ENCODE assay signal across 9 cellular contexts in the genomic region with DNA sequence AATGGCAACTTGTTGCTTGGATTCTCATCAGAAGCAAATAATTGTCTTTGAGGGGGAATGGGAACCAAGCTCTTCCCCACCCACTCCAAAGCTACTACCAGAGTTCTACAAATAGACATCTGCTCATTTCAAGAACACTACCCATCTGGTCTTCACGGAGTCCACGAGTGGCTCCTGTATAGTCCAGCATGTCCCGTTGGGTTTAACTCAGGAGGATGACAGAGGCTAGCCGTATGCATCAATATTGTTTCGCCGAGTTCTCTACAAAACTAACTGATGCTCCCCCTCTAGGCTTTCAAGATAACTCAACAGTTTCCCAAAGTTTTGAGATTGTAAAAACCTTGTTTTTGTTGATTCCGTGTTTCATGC. TPM values are rescaled to one million over a fixed set of nuclear protein-coding genes. Genes with fewer than 3 reads are reported as not detected.
A peak's percentile ranks its signal among the peaks of the same experiment; 100 is the strongest.
DNase-seq lines count a peak whose midpoint lies in the region; ATAC-seq and TF ChIP-seq lines count a peak whose summit lies in the region.
"Had no signal": no experiment of that assay in that cellular context is flagged by ENCODE, and none has a peak within 500 bp of the region (broad histone marks: within the 10 kb centered on the region; RNA-seq: fewer than 3 reads in every experiment).

No MANE protein-coding gene starts in this region.

- peak overlapping the region; percentile 55 for H3K4me3 Mint-ChIP-seq in T-helper 2 cell treated with Interferon-gamma antibody and Interleukin-4, amounts not matched to agents 5 μg/mL and 100 μg/mL, for 36 hours

- H3K27me3 Mint-ChIP-seq in T-helper 2 cell treated with Interferon-gamma antibody and Interleukin-4, amounts not matched to agents 5 μg/mL and 100 μg/mL, for 36 hours (ENCODE audit: low read depth), result peaks cover 3% of the 10 kb centered on the region

- H3K4me1 ChIP-seq in ascending aorta, result peaks cover 2 to 19% of the 10 kb centered on the region in 2 donors
- H3K4me1 ChIP-seq in left lung, result peaks cover 0 to 18% of the 10 kb centered on the region in 2 donors
- H3K4me1 ChIP-seq in thoracic aorta (ENCODE audit: control insufficient read depth in 1 of 2, low read depth in 2 of 2), result peaks cover 11 to 27% of the 10 kb centered on the region in 2 donors

- H3K4me1 Mint-ChIP-seq in T-helper 2 cell treated with Interferon-gamma antibody and Interleukin-4, amounts not matched to agents 5 μg/mL and 100 μg/mL, for 36 hours (ENCODE audit: low read depth), result peaks cover 12% of the 10 kb centered on the region

- H3K9me3 Mint-ChIP-seq in T-helper 2 cell treated with Interferon-gamma antibody and Interleukin-4, amounts not matched to agents 5 μg/mL and 100 μg/mL, for 36 hours, result no peaks in the 10 kb centered on the region

- peak overlapping the region; percentile 91 to 96 for H3K27ac ChIP-seq in ascending aorta
- peak overlapping the region; percentile 78 to 79 for H3K27ac ChIP-seq in left lung
- peak overlapping the region; percentile 83 to 92 for H3K27ac ChIP-seq in thoracic aorta

- H3K27me3 ChIP-seq in ascending aorta, result no peaks in the 10 kb centered on the region
- H3K27me3 ChIP-seq in left lung, result peaks cover 0 to 15% of the 10 kb centered on the region in 2 donors
- no peaks in the 10 kb centered on the region for H3K27me3 ChIP-seq in thoracic aorta (replicated peaks; ENCODE audit: insufficient read depth)

- peak overlapping the region; percentile 86 for H3K4me3 ChIP-seq in ascending aorta
- H3K4me3 ChIP-seq in left lung, result peak overlapping the region; percentile 95 to 98
- peak overlapping the region; percentile 76 for H3K4me3 ChIP-seq in thoracic aorta

- peaks cover 8% of the 10 kb centered on the region for H3K36me3 Mint-ChIP-seq in T-helper 2 cell treated with Interferon-gamma antibody and Interleukin-4, amounts not matched to agents 5 μg/mL and 100 μg/mL, for 36 hours (ENCODE audit: low read depth)

- no peaks in the 10 kb centered on the region for H3K9me3 ChIP-seq in ascending aorta
- no peaks in the 10 kb centered on the region for H3K9me3 ChIP-seq in left lung
- no peaks in the 10 kb centered on the region for H3K9me3 ChIP-seq in thoracic aorta

- ATAC-seq in left lung (no peak), thoracic aorta (ENCODE audit: insufficient number of reproducible peaks, low FRiP score, low read depth) (peak; percentile 21)

- TF ChIP-seq CTCF in ascending aorta (IDR thresholded peaks at IDR 0.05), result no peak
- no peak for TF ChIP-seq CTCF in left lung (IDR thresholded peaks at IDR 0.05)
- TF ChIP-seq CTCF in thoracic aorta (IDR thresholded peaks at IDR 0.05), result no peak

- H3K27ac Mint-ChIP-seq in T-helper 2 cell treated with Interferon-gamma antibody and Interleukin-4, amounts not matched to agents 5 μg/mL and 100 μg/mL, for 36 hours, result no peak overlapping the region

- intact Hi-C loops in ascending aorta (cut with DNase I), result loop anchor here (1.0 to 5.0 kb wide), 3 partner anchors 86 to 185 kb away; partner anchors contain the start of genes CPD, GOSR1 and NSRP1
- intact Hi-C loops in left lung (cut with DNase I), result no loop called here

- DNase-seq in T-helper 2 cell treated with Interferon-gamma antibody and Interleukin-4, amounts not matched to agents 5 μg/mL and 100 μg/mL, for 36 hours (ENCODE audit: low spot score), result no peak
- DNase-seq in T-helper 2 cell, result no peak
- DNase-seq in ascending aorta (ENCODE audit: low spot score in 2 of 2), result no peak
- DNase-seq in left lung, result no peak
- no peak for DNase-seq in thoracic aorta (ENCODE audit: low spot score)
- no peak for DNase-seq in NCI-H2196 (lab: John Stamatoyannopoulos, UW; ENCODE audit: unreplicated experiment)
- no peak for DNase-seq in HUDEP-2 (lab: John Stamatoyannopoulos, UW; ENCODE audit: unreplicated experiment in 76 of 76)
- DNase-seq in DMS114 treated with DMSO at 0.1 percent for 48 hours (lab: John Stamatoyannopoulos, UW; ENCODE audit: unreplicated experiment), result no peak

- peaks cover 2 to 11% of the 10 kb centered on the region in 2 donors for H3K36me3 ChIP-seq in ascending aorta
- H3K36me3 ChIP-seq in left lung, result peaks cover 0 to 16% of the 10 kb centered on the region in 2 donors
- peaks cover 2% of the 10 kb centered on the region for H3K36me3 ChIP-seq in thoracic aorta

RNA-seq across cellular contexts. Expression of gene BLMH, which starts 0.7 kb away (rescaled TPM):
- total RNA-seq in ascending aorta (6.9 TPM), left lung (10 to 100 TPM; 30.0 to 34.8 TPM), thoracic aorta (10 to 100 TPM; 21.5 to 34.6 TPM)

RNA-seq across cellular contexts. Expression of gene TMIGD1, which starts 41.4 kb away (rescaled TPM):
- total RNA-seq in ascending aorta, result not detected
- not detected for total RNA-seq in left lung
- total RNA-seq in thoracic aorta, result not detected
- total RNA-seq: liver had no signal

RNA-seq across cellular contexts. Expression of gene SLC6A4, which starts 57.0 kb away (rescaled TPM):
- total RNA-seq in ascending aorta (0.85 TPM), left lung (10 to 100 TPM; 51.1 to 52.3 TPM), thoracic aorta (10 to 100 TPM in 1 of 2 donors, 1 to 10 TPM in 1; 1.6 to 15.2 TPM)
